In the genomic region with DNA sequence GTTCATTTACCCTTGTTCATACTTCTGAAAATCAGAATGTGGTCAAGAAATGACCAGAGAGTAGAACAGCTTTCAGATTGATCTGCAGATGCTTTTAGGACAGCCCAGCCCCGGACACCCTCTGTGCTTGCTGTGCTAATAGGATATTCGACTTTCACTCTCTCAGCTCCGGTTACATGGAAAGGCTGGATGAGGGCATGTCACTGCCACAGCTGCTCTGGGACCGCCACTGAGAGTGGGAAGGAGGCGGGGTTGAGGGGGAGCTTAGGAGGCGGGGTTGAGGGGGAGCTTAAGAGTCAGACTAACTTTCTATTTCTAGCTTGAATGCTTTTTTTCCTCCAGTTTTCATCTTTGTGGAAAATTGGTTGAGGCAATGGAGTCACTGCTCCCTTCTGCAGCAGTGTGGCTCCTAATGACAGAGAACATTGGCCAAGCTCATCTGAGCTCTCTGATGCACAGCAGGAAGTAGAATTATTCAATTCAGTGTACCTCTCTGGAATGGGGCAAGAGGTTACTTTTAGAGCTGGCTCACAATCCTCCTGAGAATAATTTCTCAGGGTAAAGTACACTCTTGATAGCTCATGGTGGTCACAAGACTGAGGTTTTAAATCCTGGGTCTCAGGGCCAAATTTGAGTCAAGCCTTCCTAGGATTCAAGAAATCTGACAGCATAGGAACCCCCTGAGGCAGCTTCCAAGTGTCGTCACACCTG, we compare ENCODE assay signal across 8 cellular contexts.
DNase-seq lines count a peak whose midpoint lies in the region; ATAC-seq and TF ChIP-seq lines count a peak whose summit lies in the region.

No MANE protein-coding gene starts in this region.

- H3K27me3 ChIP-seq in HUES64 (ENCODE audit: insufficient read depth, low read length): no peaks in the 10 kb centered on the region
- no peaks in the 10 kb centered on the region for H3K27me3 ChIP-seq in CD8-positive, alpha-beta T cell (ENCODE audit: insufficient read depth, low read length)

- peaks cover 39% of the 10 kb centered on the region for H3K36me3 Mint-ChIP-seq in CD8-positive, alpha-beta T cell
- peaks cover 41% of the 10 kb centered on the region for H3K36me3 Mint-ChIP-seq in Calu3 (ENCODE audit: insufficient read depth, unreplicated experiment)

- no peak overlapping the region for H3K9ac ChIP-seq in HUES64 (ENCODE audit: low read depth, low read length)

- no peak overlapping the region for H3K4me3 ChIP-seq in HUES64 (ENCODE audit: low read length)
- no peak overlapping the region for H3K4me3 ChIP-seq in CD8-positive, alpha-beta T cell (ENCODE audit: low read depth, low read length)

- H3K36me3 ChIP-seq in HUES64 (ENCODE audit: insufficient read depth, low read length): peaks cover 19% of the 10 kb centered on the region
- peaks cover 4% of the 10 kb centered on the region for H3K36me3 ChIP-seq in CD8-positive, alpha-beta T cell (ENCODE audit: insufficient read depth, low read length)

- no peak for TF ChIP-seq CTCF in CD8-positive, alpha-beta T cell (IDR thresholded peaks at IDR 0.05)
- TF ChIP-seq CTCF in Calu3 (IDR thresholded peaks at IDR 0.05; ENCODE audit: unreplicated experiment): no peak

- no peak overlapping the region for H3K4me3 Mint-ChIP-seq in CD8-positive, alpha-beta T cell
- no peak overlapping the region for H3K4me3 Mint-ChIP-seq in Calu3 (ENCODE audit: low read depth, unreplicated experiment)

- no peak overlapping the region for H3K27ac Mint-ChIP-seq in CD8-positive, alpha-beta T cell
- H3K27ac Mint-ChIP-seq in Calu3 (ENCODE audit: unreplicated experiment): no peak overlapping the region

- 62% methylated on average over 6 of the region's 7 CpGs for WGBS in HUES64

- H3K9me3 ChIP-seq in HUES64 (ENCODE audit: insufficient read depth, low read depth, low read length): peaks cover 3% of the 10 kb centered on the region; the same call in 1 of the 2 replicates
- no peaks in the 10 kb centered on the region for H3K9me3 ChIP-seq in CD8-positive, alpha-beta T cell (ENCODE audit: low read length)

- peaks cover 36% of the 10 kb centered on the region for H3K4me1 Mint-ChIP-seq in CD8-positive, alpha-beta T cell (ENCODE audit: low read depth)
- peaks cover 50% of the 10 kb centered on the region for H3K4me1 Mint-ChIP-seq in Calu3 (ENCODE audit: low read depth, unreplicated experiment)

- peak overlapping the region; percentile 3; the same call in 1 of the 2 replicates for H3K27ac ChIP-seq in HUES64 (ENCODE audit: low read depth, low read length)
- H3K27ac ChIP-seq in CD8-positive, alpha-beta T cell (ENCODE audit: low read depth, low read length): no peak overlapping the region

- no peaks in the 10 kb centered on the region for H3K9me3 Mint-ChIP-seq in CD8-positive, alpha-beta T cell
- H3K9me3 Mint-ChIP-seq in Calu3 (ENCODE audit: low read depth, unreplicated experiment): no peaks in the 10 kb centered on the region

- H3K4me1 ChIP-seq in HUES64 (ENCODE audit: insufficient read depth, low read length): peaks cover 14% of the 10 kb centered on the region
- no peaks in the 10 kb centered on the region for H3K4me1 ChIP-seq in CD8-positive, alpha-beta T cell (ENCODE audit: insufficient read depth, low read length)

- CTCF ChIA-PET in CD8-positive, alpha-beta T cell (lab: Charles Lee): interaction anchor here (0.7 to 4.9 kb wide), 6 partner anchors 9 to 240 kb away, joined by 3 to 16 read pairs (median 4); no protein-coding TSS in a partner anchor
- CTCF ChIA-PET in Calu3 (lab: Charles Lee): interaction anchor here (0.6 to 1.7 kb wide), 5 partner anchors 8 to 303 kb away, joined by 3 to 7 read pairs (median 4); no protein-coding TSS in a partner anchor

- no peak for ATAC-seq in CD8-positive, alpha-beta T cell
- no peak for ATAC-seq in GM21367 (IDR thresholded peaks at IDR 0.05; ENCODE audit: unreplicated experiment)
- ATAC-seq in GM18502 (IDR thresholded peaks at IDR 0.05; ENCODE audit: poor library complexity, unreplicated experiment): no peak

- intact Hi-C loops in CD8-positive, alpha-beta T cell (cut with DNase I, micrococcal nuclease): no loop called here
- intact Hi-C loops in Calu3 (cut with micrococcal nuclease; ENCODE audit: unreplicated experiment): no loop called here

- DNase-seq in anterior cingulate cortex (lab: John Stamatoyannopoulos, UW) (peak in 49 of 58 donors; percentile 18 to 78 (median 52)), iPS-NIHi11 (ENCODE audit: low spot score) (peak; percentile 81), smooth muscle cell of the brain vasculature (ENCODE audit: low read depth, low spot score) (peak; percentile 66), Calu3 (no peak)
- no peak for DNase-seq in CD8-positive, alpha-beta T cell

- no TSS peak for BruUV-seq in Calu3 (replicated peaks; lab: Mats Ljungman, UMichigan)

- H3K27me3 Mint-ChIP-seq in CD8-positive, alpha-beta T cell (ENCODE audit: low read depth): no peaks in the 10 kb centered on the region
- H3K27me3 Mint-ChIP-seq in Calu3 (ENCODE audit: unreplicated experiment): no peaks in the 10 kb centered on the region

- POLR2A ChIA-PET in CD8-positive, alpha-beta T cell (lab: Charles Lee): interaction anchor here (0.5 kb wide), 1 partner anchor 1228 kb away, joined by 4 read pairs; no protein-coding TSS in a partner anchor

Comparison
In these comparisons a context has a peak if more than half of its experiments do, and no peak if none do; other contexts are left out.
1. DNase-seq: peak in anterior cingulate cortex (49 of 58), iPS-NIHi11 (single experiment) and smooth muscle cell of the brain vasculature (single experiment); none in CD8-positive, alpha-beta T cell (0 of 7) and Calu3 (single experiment).